In genomic region chrX:103417933-103418332, GRCh38 we compare ENCODE assay signal across 18 cellular contexts.
"Had no signal": no experiment of that assay in that cellular context is flagged by ENCODE, and none has a peak within 500 bp of the region (broad histone marks: within the 10 kb centered on the region; RNA-seq: fewer than 3 reads in every experiment).

No MANE protein-coding gene starts in this region.

- H3K36me3 ChIP-seq: brain microvascular endothelial cell, colonic mucosa, sigmoid colon, thoracic aorta, upper lobe of left lung had no signal

- DNase-seq: activated CD4-positive, alpha-beta memory T cell treated with anti-CD3 and anti-CD28 coated beads, Interleukin-2, amount 10 ng/mL, durations not matched to agents 7 days and 5 days; activated CD4-positive, alpha-beta T cell treated with anti-CD3 and anti-CD28 coated beads for 48 hours; activated CD4-positive, CD25-positive, alpha-beta regulatory T cell; activated CD8-positive, alpha-beta memory T cell treated with anti-CD3 and anti-CD28 coated beads, Interleukin-2, amount 10 ng/mL, durations not matched to agents 7 days and 5 days; activated naive CD4-positive, alpha-beta T cell; activated naive CD8-positive, alpha-beta T cell treated with anti-CD3 and anti-CD28 coated beads for 36 hours; brain microvascular endothelial cell; central memory CD4-positive, alpha-beta T cell; colonic mucosa; left ventricle myocardium superior; naive thymus-derived CD8-positive, alpha-beta T cell; sigmoid colon; stimulated activated naive B cell treated with anti-CD40 and anti-IgM and Interleukin-4, amounts not matched to agents 10 μg/mL and 1 μg/mL and 100 μg/mL, for 72 hours; T-helper 1 cell; T-helper 9 cell; upper lobe of left lung had no signal

- H3K9me3 ChIP-seq: colonic mucosa, sigmoid colon, thoracic aorta, upper lobe of left lung had no signal

- H3K27me3 ChIP-seq: brain microvascular endothelial cell, colonic mucosa, sigmoid colon, upper lobe of left lung had no signal

- ATAC-seq: activated CD8-positive, alpha-beta memory T cell treated with anti-CD3 and anti-CD28 coated beads, Interleukin-2, amount 10 ng/mL, durations not matched to agents 7 days and 5 days; activated T-helper 17 cell treated with anti-CD3 and anti-CD28 coated beads, Interleukin-2, amount 50 U/mL, for 72 hours; left ventricle myocardium superior; naive thymus-derived CD8-positive, alpha-beta T cell; stimulated activated naive B cell treated with anti-CD40 and anti-IgM and Interleukin-4, amounts not matched to agents 10 μg/mL and 1 μg/mL and 100 μg/mL, for 72 hours had no signal

- H3K4me1 ChIP-seq: colonic mucosa, sigmoid colon, upper lobe of left lung had no signal

- H3K4me3 ChIP-seq: colonic mucosa, sigmoid colon, thoracic aorta, upper lobe of left lung had no signal

- H3K27ac ChIP-seq: brain microvascular endothelial cell, colonic mucosa, sigmoid colon, thoracic aorta, upper lobe of left lung had no signal
